Comparison of ENCODE assay signal across 28 cellular contexts in the genomic region with DNA sequence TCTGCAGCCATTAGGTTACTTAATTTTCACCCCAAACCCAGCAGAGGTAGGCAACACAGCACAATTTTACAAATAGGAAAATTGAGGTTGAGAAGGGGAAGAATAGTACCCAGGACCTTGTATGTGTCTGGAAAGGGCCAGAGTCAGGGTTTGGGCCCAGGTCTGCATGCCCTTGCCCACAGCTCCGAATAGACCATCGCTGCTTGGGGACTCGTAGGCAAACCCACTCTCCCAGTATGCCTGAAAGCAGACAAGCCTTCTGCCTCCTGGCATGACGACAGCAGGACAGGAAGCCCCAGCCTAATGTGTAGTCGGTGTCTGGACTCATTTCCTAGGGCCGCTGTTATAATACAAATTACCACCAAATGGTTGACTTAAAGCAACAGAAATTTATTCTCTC.
"Had no signal": no experiment of that assay in that cellular context is flagged by ENCODE, and none has a peak within 500 bp of the region (broad histone marks: within the 10 kb centered on the region; RNA-seq: fewer than 3 reads in every experiment).

No MANE protein-coding gene starts in this region.

- H3K27me3 ChIP-seq: colonic mucosa, esophagus muscularis mucosa, gastrocnemius medialis, gastroesophageal sphincter had no signal

- H3K36me3 ChIP-seq: colonic mucosa, gastrocnemius medialis, heart right ventricle had no signal

- H3K27ac ChIP-seq: colonic mucosa, coronary artery, dorsolateral prefrontal cortex, epithelial cell of prostate, esophagus muscularis mucosa, esophagus squamous epithelium, foreskin keratinocyte, gastrocnemius medialis, gastroesophageal sphincter, heart left ventricle, heart right ventricle had no signal

- H3K9me3 ChIP-seq: colonic mucosa, esophagus muscularis mucosa, esophagus squamous epithelium, gastrocnemius medialis, gastroesophageal sphincter, heart left ventricle, heart right ventricle had no signal

- H3K4me3 ChIP-seq: colonic mucosa, coronary artery, dorsolateral prefrontal cortex, esophagus muscularis mucosa, esophagus squamous epithelium, gastrocnemius medialis, gastroesophageal sphincter, heart left ventricle, heart right ventricle had no signal

- DNase-seq: colonic mucosa; cortex of kidney; dermis blood vessel endothelial cell; dorsolateral prefrontal cortex; effector CD4-positive, alpha-beta T cell; effector CD8-positive, alpha-beta T cell; effector memory CD4-positive, alpha-beta T cell; effector memory CD8-positive, alpha-beta T cell; endodermal cell; erythroblast; esophagus squamous epithelium; foreskin fibroblast; foreskin keratinocyte; foreskin melanocyte; gastrocnemius medialis; glutamatergic neuron; head of caudate nucleus; heart left ventricle; heart right ventricle had no signal

- ATAC-seq: effector memory CD8-positive, alpha-beta T cell; esophagus mucosa; foreskin keratinocyte; gastrocnemius medialis; gastroesophageal sphincter; heart left ventricle; heart right ventricle had no signal

- FAIRE-seq: colon, endometrium, endothelial cell of umbilical vein, frontal cortex had no signal

- H3K4me1 ChIP-seq: colonic mucosa, gastrocnemius medialis, gastroesophageal sphincter, heart left ventricle, heart right ventricle had no signal
